ENCODE assay signal across 29 cellular contexts in the genomic region with DNA sequence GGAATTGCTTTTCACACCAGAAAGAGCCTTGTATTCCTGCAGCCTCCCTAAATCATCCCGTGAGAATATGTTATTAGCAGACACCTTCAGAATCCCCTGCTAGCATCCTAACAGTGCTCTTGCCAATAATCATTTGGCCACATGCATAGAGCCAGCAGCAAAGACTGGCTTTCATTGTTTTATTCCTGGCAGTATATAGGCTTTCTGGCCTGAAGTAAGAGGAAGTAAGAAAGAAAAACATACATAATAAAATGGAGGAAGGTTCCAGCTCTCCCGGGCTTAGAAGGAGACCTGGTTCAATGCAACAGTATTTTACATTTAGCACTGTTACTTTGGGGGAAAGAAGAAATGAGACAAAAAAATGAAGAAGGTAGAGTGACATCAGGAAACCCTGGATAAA.
A peak's percentile ranks its signal among the peaks of the same experiment; 100 is the strongest.
DNase-seq lines count a peak whose midpoint lies in the region; ATAC-seq, FAIRE-seq and TF ChIP-seq lines count a peak whose summit lies in the region.
"Had no signal": no experiment of that assay in that cellular context is flagged by ENCODE, and none has a peak within 500 bp of the region (broad histone marks: within the 10 kb centered on the region; RNA-seq: fewer than 3 reads in every experiment).

No MANE protein-coding gene starts in this region.

- H3K27ac ChIP-seq in GM23338 (ENCODE audit: low read depth), result no peak overlapping the region
- peak overlapping the region; percentile 53 for H3K27ac ChIP-seq in colonic mucosa
- H3K27ac ChIP-seq in coronary artery, result no peak overlapping the region
- H3K27ac ChIP-seq: A549, HL-60, Peyer's patch, SK-N-MC had no signal

- H3K36me3 Mint-ChIP-seq in GM23338 (ENCODE audit: low read depth) (no peaks in the 10 kb centered on the region), Calu3 (ENCODE audit: insufficient read depth, unreplicated experiment) (no peaks in the 10 kb centered on the region)
- H3K36me3 Mint-ChIP-seq: CD8-positive, alpha-beta T cell had no signal

- H3K4me3 ChIP-seq in GM23338 (no peak overlapping the region), colonic mucosa (no peak overlapping the region), coronary artery (no peak overlapping the region)
- H3K4me3 ChIP-seq: A549, Peyer's patch, SK-N-MC had no signal

- H3K4me1 Mint-ChIP-seq in GM23338, result peaks cover 13% of the 10 kb centered on the region
- peaks cover 28% of the 10 kb centered on the region for H3K4me1 Mint-ChIP-seq in Calu3 (ENCODE audit: low read depth, unreplicated experiment)

- no peaks in the 10 kb centered on the region for H3K9me3 Mint-ChIP-seq in GM23338
- no peaks in the 10 kb centered on the region for H3K9me3 Mint-ChIP-seq in Calu3 (ENCODE audit: low read depth, unreplicated experiment)
- H3K9me3 Mint-ChIP-seq: CD8-positive, alpha-beta T cell had no signal

- no peak for DNase-seq in GM23338 (ENCODE audit: low spot score)
- peak; percentile 8 for DNase-seq in NCI-H69 (lab: John Stamatoyannopoulos, UW)
- DNase-seq in colonic mucosa, result no peak
- DNase-seq in pons (ENCODE audit: low spot score), result peak; percentile 28
- no peak for DNase-seq in coronary artery (ENCODE audit: low spot score)
- DNase-seq in Calu3, result no peak
- DNase-seq in GM19239 (ENCODE audit: insufficient read length, low spot score), result no peak
- DNase-seq: AML-193; C1 segment of cervical spinal cord; CD8-positive, alpha-beta T cell; DMS79 treated with DMSO at 0.1 percent for 48 hours; GF-D8; Kasumi-1; NCI-H1105 treated with DMSO at 0.1 percent for 48 hours; NCI-H146; NCI-H1930; NCI-H2107; NCI-H446; NCI-H524 treated with DMSO at 0.1 percent for 48 hours; NCI-H82; OCI-M1; Peyer's patch; SIG-M5 had no signal

- FAIRE-seq in GM19239 (lab: Jason Lieb, UNC), result no peak
- FAIRE-seq: A549, GM18507 had no signal

- H3K27me3 ChIP-seq in GM23338 (ENCODE audit: insufficient read depth), result no peaks in the 10 kb centered on the region
- no peaks in the 10 kb centered on the region for H3K27me3 ChIP-seq in colonic mucosa
- H3K27me3 ChIP-seq: Peyer's patch had no signal

- no peaks in the 10 kb centered on the region for H3K9me2 ChIP-seq in GM23338 (ENCODE audit: insufficient read depth)

- CTCF ChIA-PET in Calu3 (lab: Charles Lee), result no interaction called here

- H2AFZ ChIP-seq in GM23338, result peak overlapping the region; percentile 75

- H3K36me3 ChIP-seq in GM23338 (ENCODE audit: insufficient read depth), result no peaks in the 10 kb centered on the region
- H3K36me3 ChIP-seq in colonic mucosa, result no peaks in the 10 kb centered on the region
- H3K36me3 ChIP-seq: Peyer's patch had no signal

- H3K27me3 Mint-ChIP-seq in GM23338 (ENCODE audit: insufficient read depth, low read depth, poor library complexity) (no peaks in the 10 kb centered on the region), Calu3 (ENCODE audit: unreplicated experiment) (no peaks in the 10 kb centered on the region)

- H3K4me2 ChIP-seq in GM23338, result no peak overlapping the region
- H3K4me2 ChIP-seq: A549 had no signal

- intact Hi-C loops in colonic mucosa (cut with DNase I), result loop anchor here (5.0 kb wide), 1 partner anchor 189 kb away; no protein-coding TSS in a partner anchor
- intact Hi-C loops in Calu3 (cut with micrococcal nuclease; ENCODE audit: unreplicated experiment), result loop anchor here (5.0 to 10.0 kb wide), 3 partner anchors 46 to 474 kb away; a partner anchor contains a TSS

- TF ChIP-seq CTCF in GM23338 (conservative IDR thresholded peaks at IDR 0.05; ENCODE audit: low read depth in 2 of 2), result no peak
- TF ChIP-seq CTCF in colonic mucosa (IDR thresholded peaks at IDR 0.05), result no peak
- no peak for TF ChIP-seq CTCF in coronary artery (IDR thresholded peaks at IDR 0.05)
- TF ChIP-seq CTCF in Calu3 (IDR thresholded peaks at IDR 0.05; ENCODE audit: unreplicated experiment), result no peak

- H3K4me1 ChIP-seq in GM23338 (ENCODE audit: insufficient read depth) (no peaks in the 10 kb centered on the region), colonic mucosa (no peaks in the 10 kb centered on the region)
- H3K4me1 ChIP-seq: A549, Peyer's patch had no signal

- H3K9ac ChIP-seq in colonic mucosa (ENCODE audit: low read depth in 2 of 2, low read length in 2 of 2), result peak overlapping the region in 1 of 2 donors; percentile 55

- no peaks in the 10 kb centered on the region for H4K20me1 ChIP-seq in GM23338 (replicated peaks; ENCODE audit: insufficient read depth)

- H3K4me3 Mint-ChIP-seq in GM23338, result no peak overlapping the region
- H3K4me3 Mint-ChIP-seq in Calu3 (ENCODE audit: low read depth, unreplicated experiment), result no peak overlapping the region
- H3K4me3 Mint-ChIP-seq: CD8-positive, alpha-beta T cell; IgD-negative memory B cell had no signal

- H3K9me3 ChIP-seq in colonic mucosa, result no peaks in the 10 kb centered on the region
- H3K9me3 ChIP-seq: A549, Peyer's patch had no signal

- ATAC-seq in GM23338, result no peak
- ATAC-seq: A549; CD8-positive, alpha-beta T cell; HCT116 had no signal

- no peaks in the 10 kb centered on the region for H3F3A ChIP-seq in GM23338 (replicated peaks; ENCODE audit: low read depth)

- H3K27ac Mint-ChIP-seq in GM23338 (no peak overlapping the region), Calu3 (ENCODE audit: unreplicated experiment) (no peak overlapping the region)
- H3K27ac Mint-ChIP-seq: CD8-positive, alpha-beta T cell; IgD-negative memory B cell had no signal

- H3K79me2 ChIP-seq in GM23338 (replicated peaks; ENCODE audit: insufficient read depth), result no peaks in the 10 kb centered on the region

- BruUV-seq in Calu3 (replicated peaks; lab: Mats Ljungman, UMichigan), result no TSS peak

TF ChIP-seq in GM23338, 12 proteins besides CTCF, POLR2A, EP300 and RAD21:
- TF ChIP-seq NANOG (IDR thresholded peaks at IDR 0.05; ENCODE audit: borderline replicate concordance), result no peak
- no peak for TF ChIP-seq CREB1 (CRISPR knock-in tag; IDR thresholded peaks at IDR 0.05; ENCODE audit: low read depth)
- TF ChIP-seq POLR2AphosphoS5 (IDR thresholded peaks at IDR 0.05; ENCODE audit: low read depth), result no peak
- TF ChIP-seq ZNF331 (CRISPR knock-in tag; IDR thresholded peaks at IDR 0.05; ENCODE audit: low read depth), result no peak
- no peak for TF ChIP-seq EZH2 (IDR thresholded peaks at IDR 0.05; ENCODE audit: low read depth, unreplicated experiment)
- no peak for TF ChIP-seq ZNF114 (CRISPR knock-in tag; IDR thresholded peaks at IDR 0.05)
TF ChIP-seq in GM23338: peak in this region for 0.

Comparison
In these comparisons a context has a peak if more than half of its experiments do, and no peak if none do; other contexts are left out.
1. DNase-seq: peak in NCI-H69 (single experiment) and pons (single experiment); none in GM23338 (single experiment), colonic mucosa (single experiment), coronary artery (single experiment), Calu3 (single experiment) and GM19239 (single experiment).